8 cellular contexts compared by ENCODE assay signal in the genomic region with DNA sequence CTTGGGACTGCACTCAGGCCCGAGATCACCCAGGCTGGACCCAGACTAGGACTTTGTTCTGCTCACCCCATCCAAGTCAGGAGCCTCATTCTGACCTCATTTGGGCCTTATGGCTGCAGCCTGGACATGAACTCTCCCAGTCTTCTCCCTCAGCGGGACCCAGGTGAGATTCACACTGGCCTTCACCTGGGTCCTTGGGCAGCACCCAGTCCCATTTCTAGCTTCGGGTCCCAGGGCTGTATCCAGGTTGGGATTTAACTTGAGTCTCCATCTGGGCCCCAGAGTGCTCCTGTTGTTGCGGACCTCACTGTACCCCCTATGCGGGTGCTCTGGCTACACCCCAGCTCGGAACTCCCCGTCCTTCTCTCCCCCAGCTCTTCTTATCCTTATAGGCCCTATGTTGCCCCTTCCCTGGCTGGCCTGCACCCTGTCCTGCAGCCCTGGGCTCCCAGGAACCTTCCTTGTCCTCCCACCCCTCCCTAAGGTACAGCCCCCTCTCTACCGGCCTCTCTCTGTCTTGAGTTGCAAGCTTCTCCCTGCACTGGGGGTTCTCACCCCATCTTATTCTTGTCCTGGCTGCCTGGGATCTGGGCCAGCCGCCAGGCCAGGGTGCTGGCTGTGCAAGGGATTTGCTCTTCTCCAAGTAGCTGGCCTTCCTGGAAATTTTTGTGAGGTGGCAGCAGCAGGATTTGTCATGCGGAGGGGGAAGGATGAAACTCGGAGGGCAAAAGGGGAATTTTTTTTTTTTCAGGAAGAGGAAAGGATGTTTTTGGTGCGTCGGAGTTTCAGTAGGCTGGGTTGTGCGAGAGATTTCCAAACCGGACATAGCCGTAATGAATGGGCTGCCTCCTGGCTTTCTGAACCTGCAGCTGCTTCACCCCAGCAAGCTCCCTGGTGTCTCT. TPM values are rescaled to one million over a fixed set of nuclear protein-coding genes. Genes with fewer than 3 reads are reported as not detected.
DNase-seq lines count a peak whose midpoint lies in the region; ATAC-seq and TF ChIP-seq lines count a peak whose summit lies in the region.

No MANE protein-coding gene starts in this region.

- H3K9ac ChIP-seq in PC-3 (ENCODE audit: low read length) (peak overlapping the region; percentile 89), muscle layer of colon (ENCODE audit: low read length) (peak overlapping the region; percentile 62)

- no peak overlapping the region for H2AFZ ChIP-seq in PC-3 (ENCODE audit: low read length)

- BruUV-seq in PC-3 (replicated peaks; lab: Mats Ljungman, UMichigan), result no TSS peak

- H3K27ac Mint-ChIP-seq in T-helper 2 cell treated with Interferon-gamma antibody and Interleukin-4, amounts not matched to agents 5 μg/mL and 100 μg/mL, for 36 hours, result peak overlapping the region; percentile 95

- peaks cover 57% of the 10 kb centered on the region for H3K79me2 ChIP-seq in PC-3 (ENCODE audit: low read length)

- H3K9me3 Mint-ChIP-seq in T-helper 2 cell treated with Interferon-gamma antibody and Interleukin-4, amounts not matched to agents 5 μg/mL and 100 μg/mL, for 36 hours, result no peaks in the 10 kb centered on the region

- no peaks in the 10 kb centered on the region for H3K9me3 ChIP-seq in PC-3 (ENCODE audit: low read length)
- no peaks in the 10 kb centered on the region for H3K9me3 ChIP-seq in muscle layer of colon (ENCODE audit: low read length)

- ATAC-seq in PC-3, result no peak
- ATAC-seq in HG02885 (IDR thresholded peaks at IDR 0.05; ENCODE audit: poor library complexity, unreplicated experiment), result no peak
- no peak for ATAC-seq in HG03159 (IDR thresholded peaks at IDR 0.05; ENCODE audit: unreplicated experiment)

- POLR2A ChIA-PET in PC-3 (lab: Charles Lee; ENCODE audit: unreplicated experiment), result interaction anchor here (0.6 kb wide), 1 partner anchor 338 kb away, joined by 3 read pairs; no protein-coding TSS in a partner anchor

- H3K4me1 Mint-ChIP-seq in T-helper 2 cell treated with Interferon-gamma antibody and Interleukin-4, amounts not matched to agents 5 μg/mL and 100 μg/mL, for 36 hours (ENCODE audit: low read depth), result peaks cover 31% of the 10 kb centered on the region

- H3K4me1 ChIP-seq in PC-3 (ENCODE audit: insufficient read depth, low read length) (peaks cover 56% of the 10 kb centered on the region), muscle layer of colon (ENCODE audit: insufficient read depth, low read length) (peaks cover 60% of the 10 kb centered on the region)

- TF ChIP-seq CTCF in PC-3 (conservative IDR thresholded peaks at IDR 0.05; ENCODE audit: low read depth, low read length), result no peak
- peak in 4 of 56 donors; percentile 5 to 17 (median 14) for TF ChIP-seq CTCF in dorsolateral prefrontal cortex (IDR thresholded peaks at IDR 0.05 in 54 of 56, conservative IDR thresholded peaks at IDR 0.05 in 2 of 56; ENCODE audit: low read depth in 1 of 56, partially characterized antibody in 56 of 56)

- peaks cover 2% of the 10 kb centered on the region for H3K27me3 Mint-ChIP-seq in T-helper 2 cell treated with Interferon-gamma antibody and Interleukin-4, amounts not matched to agents 5 μg/mL and 100 μg/mL, for 36 hours (ENCODE audit: low read depth)

- H3F3A ChIP-seq in PC-3 (ENCODE audit: low read length, unreplicated experiment), result no peaks in the 10 kb centered on the region

- H3K27me3 ChIP-seq in PC-3 (ENCODE audit: low read length), result peaks cover 2% of the 10 kb centered on the region; the same call in 1 of the 2 replicates
- H3K27me3 ChIP-seq in dorsolateral prefrontal cortex, result peaks cover 0 to 3% (median 0%) of the 10 kb centered on the region in 45 donors
- no peaks in the 10 kb centered on the region for H3K27me3 ChIP-seq in muscle layer of colon (ENCODE audit: control insufficient read depth in 1 of 2, insufficient read depth in 2 of 2, low read length in 2 of 2)

- H3K36me3 Mint-ChIP-seq in T-helper 2 cell treated with Interferon-gamma antibody and Interleukin-4, amounts not matched to agents 5 μg/mL and 100 μg/mL, for 36 hours (ENCODE audit: low read depth), result peaks cover 12% of the 10 kb centered on the region

- peak overlapping the region; percentile 92 for H3K4me2 ChIP-seq in PC-3 (ENCODE audit: low read length)

- H3K36me3 ChIP-seq in PC-3 (ENCODE audit: low read depth, low read length) (no peaks in the 10 kb centered on the region), muscle layer of colon (ENCODE audit: insufficient read depth, low read length) (no peaks in the 10 kb centered on the region)

- H3K4me3 ChIP-seq in PC-3 (ENCODE audit: low read length), result peak overlapping the region; percentile 87
- H3K4me3 ChIP-seq in dorsolateral prefrontal cortex, result peak overlapping the region; percentile 55 to 99 (median 91)
- peak overlapping the region; percentile 70 to 87 for H3K4me3 ChIP-seq in muscle layer of colon (ENCODE audit: low read depth in 1 of 2, low read length in 2 of 2)

- CTCF ChIA-PET in PC-3 (lab: Charles Lee), result interaction anchor here (0.6 kb wide), 1 partner anchor 172 kb away, joined by 13 read pairs; no protein-coding TSS in a partner anchor

- no peaks in the 10 kb centered on the region for H3K9me2 ChIP-seq in PC-3 (replicated peaks; ENCODE audit: low read length)

- H3K4me3 Mint-ChIP-seq in T-helper 2 cell treated with Interferon-gamma antibody and Interleukin-4, amounts not matched to agents 5 μg/mL and 100 μg/mL, for 36 hours, result peak overlapping the region; percentile 97

- H3K27ac ChIP-seq in PC-3 (ENCODE audit: low read length) (peak overlapping the region; percentile 96), dorsolateral prefrontal cortex (peak overlapping the region in 58 of 59 donors; percentile 11 to 94 (median 82)), muscle layer of colon (ENCODE audit: low read depth, low read length) (peak overlapping the region; percentile 94)

- peaks cover 43% of the 10 kb centered on the region for H4K20me1 ChIP-seq in PC-3 (ENCODE audit: low read length)

- no peak for DNase-seq in T-helper 2 cell treated with Interferon-gamma antibody and Interleukin-4, amounts not matched to agents 5 μg/mL and 100 μg/mL, for 36 hours (ENCODE audit: low spot score)
- DNase-seq in T-helper 2 cell (no peak), PC-3 (peak; percentile 55), dorsolateral prefrontal cortex (no peak), SKM-1 treated with dmso at 0.1 percent for 144 hours (lab: John Stamatoyannopoulos, UW; ENCODE audit: unreplicated experiment) (no peak)

- intact Hi-C loops in PC-3 (cut with micrococcal nuclease) (no loop called here), dorsolateral prefrontal cortex (cut with DNase I) (loop anchor here (2.0 to 10.0 kb wide), 4 partner anchors 29 to 229 kb away; partner anchors contain the start of gene TMEM11 (in 1 of the 2))

RNA-seq across cellular contexts. Expression of gene MAP2K3, which starts 0.9 kb away (rescaled TPM):
- total RNA-seq in PC-3 (2014; rRNA removed) (54.0 and 75.2 TPM in 2 replicates), dorsolateral prefrontal cortex (10 to 100 TPM in 119 of 120 experiments, 1 to 10 TPM in 1; 9.6 to 38.2 (median 18.5) TPM)

RNA-seq across cellular contexts. Expression of gene NATD1, which starts 32.2 kb away (rescaled TPM):
- total RNA-seq in PC-3 (2014; rRNA removed), result 0.69 and 0.73 TPM in 2 replicates
- 10 to 100 TPM in 14 of 120 experiments, 1 to 10 TPM in 106; 5.2 to 13.5 (median 7.6) TPM for total RNA-seq in dorsolateral prefrontal cortex
